ENCODE assay signal across 11 cellular contexts in the genomic region with DNA sequence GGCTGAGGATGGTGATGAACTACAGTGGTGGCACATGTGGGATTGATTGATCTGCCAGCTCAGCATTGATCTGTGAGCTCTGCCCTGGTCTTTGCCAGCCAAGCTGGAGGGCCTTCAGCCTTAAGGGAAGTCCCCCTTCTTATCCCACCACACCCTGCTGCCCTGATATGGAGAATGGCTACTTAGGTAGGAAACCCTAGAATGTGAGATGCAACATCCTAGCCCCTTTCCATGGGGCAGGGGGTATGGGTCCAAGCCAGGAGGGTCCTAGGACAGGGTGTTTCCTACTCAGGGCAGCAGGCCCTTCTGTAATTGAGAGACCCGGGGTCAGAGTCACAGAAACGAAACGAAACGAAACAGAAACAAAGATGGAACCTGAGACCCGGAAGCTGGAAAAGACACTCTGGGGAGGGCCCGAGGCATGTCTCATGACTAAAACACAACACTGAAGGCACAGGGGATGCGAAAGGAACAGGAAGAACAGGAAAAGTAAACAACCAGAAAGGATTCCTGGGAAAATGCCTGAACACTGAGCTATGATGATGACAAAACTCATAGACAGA. TPM values are rescaled to one million over a fixed set of nuclear protein-coding genes. Genes with fewer than 3 reads are reported as not detected.
A peak's percentile ranks its signal among the peaks of the same experiment; 100 is the strongest.
DNase-seq lines count a peak whose midpoint lies in the region; ATAC-seq and TF ChIP-seq lines count a peak whose summit lies in the region.
"Had no signal": no experiment of that assay in that cellular context is flagged by ENCODE, and none has a peak within 500 bp of the region (broad histone marks: within the 10 kb centered on the region; RNA-seq: fewer than 3 reads in every experiment).

No MANE protein-coding gene starts in this region.

- peak overlapping the region in 9 of 12 donors; percentile 1 to 41 (median 21) for H3K4me3 ChIP-seq in heart left ventricle
- no peak overlapping the region for H3K4me3 ChIP-seq in astrocyte of the spinal cord (ENCODE audit: low read depth, low read length)
- H3K4me3 ChIP-seq in urinary bladder (ENCODE audit: low read depth, low read length), result no peak overlapping the region
- H3K4me3 ChIP-seq: ovary had no signal

- in situ Hi-C loops in astrocyte of the spinal cord (cut with HindIII; ENCODE audit: low sequenced_read_pairs), result no loop called here

- TF ChIP-seq POLR2A in heart left ventricle (IDR thresholded peaks at IDR 0.05), result no peak

- H3K9me3 Mint-ChIP-seq in natural killer cell, result no peaks in the 10 kb centered on the region

- 44 to 58% (median 53%) methylated on average over 7 of the region's 7 CpGs for WGBS in heart left ventricle, 4 donors
- WGBS in urinary bladder, result 62% methylated on average over 7 of the region's 7 CpGs

- H3K27ac ChIP-seq in heart left ventricle (peak overlapping the region in 3 of 12 donors; percentile 40 to 60 (median 49)), urinary bladder (ENCODE audit: low read depth) (peak overlapping the region; percentile 53)
- H3K27ac ChIP-seq: ovary had no signal

- peaks cover 0 to 4% (median 0%) of the 10 kb centered on the region in 12 donors for H3K4me1 ChIP-seq in heart left ventricle
- H3K4me1 ChIP-seq in urinary bladder (ENCODE audit: insufficient read depth), result no peaks in the 10 kb centered on the region

- intact Hi-C loops in heart left ventricle (cut with DNase I), result no loop called here
- intact Hi-C loops in left cardiac atrium (cut with DNase I), result no loop called here
- intact Hi-C loops in natural killer cell (cut with micrococcal nuclease), result no loop called here

- no peaks in the 10 kb centered on the region for H3K27me3 ChIP-seq in heart left ventricle
- H3K27me3 ChIP-seq: ovary had no signal

- peaks cover 0 to 2% of the 10 kb centered on the region in 2 donors for H3K27me3 Mint-ChIP-seq in natural killer cell (ENCODE audit: low read depth in 2 of 2)

- ATAC-seq in heart left ventricle (peak in 2 of 4 donors; percentile 57 to 59), left cardiac atrium (no peak), natural killer cell (no peak)
- ATAC-seq in activated CD4-positive, CD25-positive, alpha-beta regulatory T cell treated with anti-CD3 and anti-CD28 coated beads, Interleukin-2, amount 50 U/mL, for 24 hours, result no peak

- H3K36me3 ChIP-seq in heart left ventricle (no peaks in the 10 kb centered on the region), urinary bladder (ENCODE audit: insufficient read depth) (no peaks in the 10 kb centered on the region)
- H3K36me3 ChIP-seq: ovary had no signal

- H3K36me3 Mint-ChIP-seq in natural killer cell, result no peaks in the 10 kb centered on the region

- no peak overlapping the region for H3K27ac Mint-ChIP-seq in natural killer cell

- TF ChIP-seq CTCF in heart left ventricle (IDR thresholded peaks at IDR 0.05), result no peak
- no peak for TF ChIP-seq CTCF in astrocyte of the spinal cord (IDR thresholded peaks at IDR 0.05; ENCODE audit: low read depth, low read length)
- no peak for TF ChIP-seq CTCF in natural killer cell (IDR thresholded peaks at IDR 0.05)

- no peaks in the 10 kb centered on the region for H3K9me3 ChIP-seq in heart left ventricle
- H3K9me3 ChIP-seq: ovary had no signal

- H3K4me1 Mint-ChIP-seq in natural killer cell, result no peaks in the 10 kb centered on the region

- peak in 1 of 5 donors; percentile 12 for DNase-seq in heart left ventricle
- DNase-seq in left cardiac atrium, result no peak
- DNase-seq in astrocyte of the spinal cord (ENCODE audit: low read depth, low spot score), result peak; percentile 80
- peak; percentile 94 for DNase-seq in kidney tubule cell (ENCODE audit: low spot score)
- no peak for DNase-seq in natural killer cell
- DNase-seq in activated CD8-positive, alpha-beta memory T cell treated with anti-CD3 and anti-CD28 coated beads for 24 hours, result no peak
- DNase-seq: AML-193, NCI-H2081 treated with DMSO at 0.1 percent for 48 hours, ovary had no signal

- H3K4me3 Mint-ChIP-seq in natural killer cell, result no peak overlapping the region

RNA-seq across cellular contexts. Expression of gene SULT1C2, which starts 16.9 kb away (rescaled TPM):
- total RNA-seq in heart left ventricle, result 1 to 10 TPM in 2 of 9 donors, under 1 TPM in 5, not detected in 2; 0.16 to 2.9 (median 0.65) TPM
- 1 to 10 TPM in 1 of 2 donors, not detected in 1; 1.1 TPM for polyA plus RNA-seq in heart left ventricle
- under 1 TPM; 0.24 to 0.86 TPM for total RNA-seq in left cardiac atrium
- 3.3 TPM for total RNA-seq in urinary bladder
- 0.15 TPM for polyA plus RNA-seq in urinary bladder
- not detected for total RNA-seq in natural killer cell

RNA-seq across cellular contexts. Expression of gene SULT1C3, which starts 32.0 kb away (rescaled TPM):
- total RNA-seq in heart left ventricle (not detected), left cardiac atrium (not detected), urinary bladder (not detected), natural killer cell (not detected)
- polyA plus RNA-seq in heart left ventricle (not detected), urinary bladder (not detected)
- total RNA-seq: ovary had no signal
- polyA plus RNA-seq: ovary had no signal

Comparison
In these comparisons a context has a peak if more than half of its experiments do, and no peak if none do; other contexts are left out.
1. DNase-seq: peak in astrocyte of the spinal cord (single experiment) and kidney tubule cell (single experiment); none in left cardiac atrium (single experiment), natural killer cell (single experiment) and activated CD8-positive, alpha-beta memory T cell treated with anti-CD3 and anti-CD28 coated beads for 24 hours (single experiment).
2. H3K4me3 ChIP-seq: peak in heart left ventricle (9 of 12); none in astrocyte of the spinal cord (single experiment) and urinary bladder (single experiment).